ENCODE assay signal across 13 cellular contexts in the genomic region with DNA sequence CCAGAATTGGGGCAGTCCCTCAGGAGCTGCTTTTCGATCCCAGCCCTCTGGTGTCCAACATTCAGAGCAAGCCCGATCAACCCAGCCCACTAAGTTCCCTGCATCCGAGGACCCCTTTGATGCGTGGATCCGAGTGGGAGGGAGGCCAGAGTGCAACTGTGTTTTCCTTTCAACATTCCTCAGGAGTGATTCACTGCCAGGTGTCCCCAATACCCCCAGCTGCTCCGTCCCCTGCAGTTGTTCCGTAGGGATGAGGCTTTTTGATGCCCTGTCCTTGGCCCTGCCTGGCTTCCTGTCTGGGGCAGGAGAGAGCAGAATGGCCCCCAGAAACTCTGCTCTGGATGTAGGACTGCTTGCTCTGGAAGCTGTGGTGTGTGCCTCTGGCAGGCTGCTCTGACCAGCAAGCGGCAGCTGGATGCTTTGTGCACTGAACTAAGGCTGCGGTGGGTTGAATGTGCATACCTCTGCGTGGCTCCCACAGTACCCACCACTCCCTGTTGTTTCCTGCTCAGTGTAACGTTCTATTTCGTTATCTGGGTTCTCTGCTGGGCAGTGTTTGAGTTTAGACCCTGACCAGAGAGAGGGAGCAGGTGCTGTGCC.
A peak's percentile ranks its signal among the peaks of the same experiment; 100 is the strongest.
DNase-seq lines count a peak whose midpoint lies in the region; ATAC-seq and TF ChIP-seq lines count a peak whose summit lies in the region.
"Had no signal": no experiment of that assay in that cellular context is flagged by ENCODE, and none has a peak within 500 bp of the region (broad histone marks: within the 10 kb centered on the region; RNA-seq: fewer than 3 reads in every experiment).

No MANE protein-coding gene starts in this region.

- H4K20me1 ChIP-seq in HCT116 (ENCODE audit: insufficient read depth), result no peaks in the 10 kb centered on the region

- peak overlapping the region; percentile 51 for H3K4me2 ChIP-seq in HCT116 (ENCODE audit: low read length)

- TF ChIP-seq RAD21 in HCT116 (IDR thresholded peaks at IDR 0.05; ENCODE audit: low read depth), result no peak

- H3K9me2 ChIP-seq in HCT116 (ENCODE audit: insufficient read depth), result no peaks in the 10 kb centered on the region

- TF ChIP-seq CTCF in HCT116 (IDR thresholded peaks at IDR 0.05 in 2 of 3, conservative IDR thresholded peaks at IDR 0.05 in 1 of 3; ENCODE audit: borderline replicate concordance in 1 of 3, insufficient read depth in 1 of 3, low read depth in 2 of 3, low read length in 2 of 3), result no peak
- TF ChIP-seq CTCF in brain microvascular endothelial cell (IDR thresholded peaks at IDR 0.05; ENCODE audit: low read depth, low read length, missing control alignments), result no peak
- no peak for TF ChIP-seq CTCF in gastrocnemius medialis (IDR thresholded peaks at IDR 0.05 in 4 of 5, conservative IDR thresholded peaks at IDR 0.05 in 1 of 5)

- BruUV-seq in HCT116 (replicated peaks; lab: Mats Ljungman, UMichigan), result no TSS peak

- H3K27me3 ChIP-seq in HCT116 (ENCODE audit: insufficient read depth, low read length), result no peaks in the 10 kb centered on the region
- no peaks in the 10 kb centered on the region for H3K27me3 ChIP-seq in brain microvascular endothelial cell (replicated peaks)
- H3K27me3 ChIP-seq in gastrocnemius medialis, result no peaks in the 10 kb centered on the region

- no peak for TF ChIP-seq POLR2A in HCT116 (IDR thresholded peaks at IDR 0.05; ENCODE audit: borderline replicate concordance, extremely low read depth, insufficient read depth, insufficient read length)
- no peak for TF ChIP-seq POLR2A in gastrocnemius medialis (IDR thresholded peaks at IDR 0.05)

- in situ Hi-C loops in brain microvascular endothelial cell (cut with HindIII; ENCODE audit: low pct_ligation_motif_present, low sequenced_read_pairs), result no loop called here
- in situ Hi-C loops in gastrocnemius medialis (cut with MboI; ENCODE audit: low sequenced_read_pairs in 4 of 4), result no loop called here
- in situ Hi-C loops in KBM-7 (cut with MboI; ENCODE audit: low pct_unique_long_range_greater_than_20kb, low sequenced_read_pairs), result no loop called here

- DNase-seq in HCT116 (ENCODE audit: low read depth, low spot score), result no peak
- no peak for DNase-seq in brain microvascular endothelial cell
- DNase-seq in iPS-NIHi11 (ENCODE audit: low spot score), result peak; percentile 36
- peak; percentile 20 to 41 for DNase-seq in gastrocnemius medialis
- no peak for DNase-seq in KBM-7
- DNase-seq: activated T-cell treated with anti-CD3 and anti-CD28 coated beads, Interleukin-2, amount 50 U/mL, for 1 hour; CD4-positive, alpha-beta T cell; Karpas-422; small intestine had no signal

- H3K27ac ChIP-seq in HCT116 (ENCODE audit: low read depth, low read length) (no peak overlapping the region), brain microvascular endothelial cell (peak overlapping the region; percentile 16), gastrocnemius medialis (peak overlapping the region; percentile 76 to 93 (median 84))

- RAD21 ChIA-PET in HCT116 (lab: Charles Lee; ENCODE audit: low non-redundant PET in 1 of 2, low total read pairs in 2 of 2, uncharacterized antibody in 2 of 2, unreplicated experiment in 2 of 2), result no interaction called here

- H3K4me1 ChIP-seq in HCT116 (ENCODE audit: control insufficient read depth in 1 of 2, insufficient read depth in 2 of 2, low read length in 2 of 2), result peaks cover 7 to 15% of the 10 kb centered on the region in 2 experiments
- peaks cover 61 to 68% of the 10 kb centered on the region in 2 donors for H3K4me1 ChIP-seq in gastrocnemius medialis

- H3K79me2 ChIP-seq in HCT116 (ENCODE audit: insufficient read depth, low read length), result no peaks in the 10 kb centered on the region

- H3K36me3 ChIP-seq in HCT116 (ENCODE audit: control insufficient read depth in 1 of 2, insufficient read depth in 2 of 2, low read length in 2 of 2) (no peaks in the 10 kb centered on the region), brain microvascular endothelial cell (replicated peaks) (no peaks in the 10 kb centered on the region), gastrocnemius medialis (no peaks in the 10 kb centered on the region)

- peak; percentile 49 for ATAC-seq in HCT116
- ATAC-seq in gastrocnemius medialis, result peak; percentile 3 to 23
- no peak for ATAC-seq in GM21447 (IDR thresholded peaks at IDR 0.05; ENCODE audit: unreplicated experiment)
- no peak for ATAC-seq in HG03045 (IDR thresholded peaks at IDR 0.05; ENCODE audit: unreplicated experiment)
- no peak for ATAC-seq in GM18867 (IDR thresholded peaks at IDR 0.05; ENCODE audit: unreplicated experiment)

- H3K9me3 ChIP-seq in HCT116 (ENCODE audit: control insufficient read depth in 1 of 2, insufficient read depth in 1 of 2, low read depth in 1 of 2, low read length in 2 of 2), result no peaks in the 10 kb centered on the region
- no peaks in the 10 kb centered on the region for H3K9me3 ChIP-seq in gastrocnemius medialis

- H3K4me3 ChIP-seq in HCT116 (replicated peaks in 1 of 2; ENCODE audit: low read depth in 1 of 2, low read length in 2 of 2) (no peak overlapping the region), brain microvascular endothelial cell (ENCODE audit: low read depth, low read length) (no peak overlapping the region), gastrocnemius medialis (peak overlapping the region in 2 of 4 donors; percentile 12 to 27)
- H3K4me3 ChIP-seq: lung had no signal

- intact Hi-C loops in HCT116 (cut with micrococcal nuclease), result no loop called here
- intact Hi-C loops in gastrocnemius medialis (cut with DNase I; ENCODE audit: low total_unique reads), result loop anchor here (1.0 kb wide), 1 partner anchor 45 kb away; no protein-coding TSS in a partner anchor

- CTCF ChIA-PET in HCT116 (lab: Charles Lee), result no interaction called here

- peak overlapping the region; percentile 32 for H2AFZ ChIP-seq in HCT116 (ENCODE audit: low read depth, low read length, poor library complexity, severe bottlenecking)

- H3K9ac ChIP-seq in HCT116 (ENCODE audit: low read length), result 0 out of 2 replicates have a peak overlapping the region, but pooled peaks have one; percentile 16

- POLR2A ChIA-PET in HCT116 (lab: Charles Lee), result no interaction called here

TF ChIP-seq in HCT116, 20 proteins besides CTCF, POLR2A, EP300 and RAD21:
- TF ChIP-seq REST (IDR thresholded peaks at IDR 0.05; ENCODE audit: low read depth), result no peak
- TF ChIP-seq FOSL1 (IDR thresholded peaks at IDR 0.05; ENCODE audit: low read depth), result no peak
- TF ChIP-seq TCF7L2 (IDR thresholded peaks at IDR 0.05; ENCODE audit: borderline replicate concordance, extremely low read depth, insufficient read depth, insufficient read length), result peak; percentile 17
- no peak for TF ChIP-seq YY1 (IDR thresholded peaks at IDR 0.05; ENCODE audit: extremely low read depth, insufficient replicate concordance, low read depth, low read length)
- no peak for TF ChIP-seq ZBTB33 (IDR thresholded peaks at IDR 0.05; ENCODE audit: extremely low read depth, insufficient replicate concordance, low read length)

Comparison
In these comparisons a context has a peak if more than half of its experiments do, and no peak if none do; other contexts are left out.
1. ATAC-seq: peak in HCT116 (single experiment) and gastrocnemius medialis (2 of 2); none in GM21447 (single experiment), HG03045 (single experiment) and GM18867 (single experiment).
2. DNase-seq: peak in iPS-NIHi11 (single experiment) and gastrocnemius medialis (2 of 2); none in HCT116 (single experiment), brain microvascular endothelial cell (single experiment) and KBM-7 (single experiment).